Comparison of ENCODE assay signal across 9 cellular contexts in the genomic region with DNA sequence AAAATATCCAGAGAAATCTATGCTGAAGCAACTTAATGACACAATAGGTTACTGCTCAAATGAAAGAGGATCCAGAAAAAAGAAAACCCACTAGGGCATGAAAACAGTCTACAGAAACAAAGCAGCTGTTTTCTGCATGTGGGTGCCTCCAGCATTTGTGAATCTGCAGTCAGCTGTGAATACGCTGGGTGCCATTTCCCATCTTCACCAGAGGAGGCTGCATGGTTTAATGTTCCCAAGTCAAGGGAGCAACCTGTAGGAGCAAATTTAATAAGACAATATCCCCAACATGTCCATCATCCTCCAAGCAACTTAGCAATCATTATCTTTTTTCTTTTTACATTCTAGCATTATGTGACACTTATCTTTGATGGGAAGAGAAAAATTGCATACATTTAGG.
DNase-seq lines count a peak whose midpoint lies in the region; FAIRE-seq and TF ChIP-seq lines count a peak whose summit lies in the region.
"Had no signal": no experiment of that assay in that cellular context is flagged by ENCODE, and none has a peak within 500 bp of the region (broad histone marks: within the 10 kb centered on the region; RNA-seq: fewer than 3 reads in every experiment).

No MANE protein-coding gene starts in this region.

- POLR2A ChIA-PET in activated CD4-positive, alpha-beta memory T cell treated with anti-CD3 and anti-CD28 coated beads, Interleukin-2, amount 10 ng/mL, durations not matched to agents 7 days and 5 days (lab: Charles Lee): no interaction called here

- H3K27me3 Mint-ChIP-seq in CD14-positive monocyte (ENCODE audit: low read depth in 3 of 3): no peaks in the 10 kb centered on the region
- H3K27me3 Mint-ChIP-seq in activated CD4-positive, alpha-beta memory T cell treated with anti-CD3 and anti-CD28 coated beads, Interleukin-2, amount 10 ng/mL, durations not matched to agents 7 days and 5 days: no peaks in the 10 kb centered on the region
- H3K27me3 Mint-ChIP-seq: stimulated activated naive B cell treated with anti-CD40 and anti-IgM and Interleukin-4, amounts not matched to agents 10 μg/mL and 1 μg/mL and 100 μg/mL, for 72 hours had no signal

- H4K20me1 ChIP-seq in OCI-LY3 (ENCODE audit: insufficient read depth, low read length): peaks cover 6% of the 10 kb centered on the region; the same call in 1 of the 2 replicates

- no peak overlapping the region for H3K27ac Mint-ChIP-seq in CD14-positive monocyte
- H3K27ac Mint-ChIP-seq in activated CD4-positive, alpha-beta memory T cell treated with anti-CD3 and anti-CD28 coated beads, Interleukin-2, amount 10 ng/mL, durations not matched to agents 7 days and 5 days: no peak overlapping the region
- H3K27ac Mint-ChIP-seq: stimulated activated naive B cell treated with anti-CD40 and anti-IgM and Interleukin-4, amounts not matched to agents 10 μg/mL and 1 μg/mL and 100 μg/mL, for 72 hours had no signal

- H3K9me3 Mint-ChIP-seq in CD14-positive monocyte: peaks cover 0 to 6% (median 3%) of the 10 kb centered on the region in 7 donors
- no peaks in the 10 kb centered on the region for H3K9me3 Mint-ChIP-seq in activated CD4-positive, alpha-beta memory T cell treated with anti-CD3 and anti-CD28 coated beads, Interleukin-2, amount 10 ng/mL, durations not matched to agents 7 days and 5 days

- H3K79me2 ChIP-seq in OCI-LY3 (ENCODE audit: low read length): no peaks in the 10 kb centered on the region

- H3K4me1 Mint-ChIP-seq in CD14-positive monocyte: no peaks in the 10 kb centered on the region
- no peaks in the 10 kb centered on the region for H3K4me1 Mint-ChIP-seq in activated CD4-positive, alpha-beta memory T cell treated with anti-CD3 and anti-CD28 coated beads, Interleukin-2, amount 10 ng/mL, durations not matched to agents 7 days and 5 days
- H3K4me1 Mint-ChIP-seq: stimulated activated naive B cell treated with anti-CD40 and anti-IgM and Interleukin-4, amounts not matched to agents 10 μg/mL and 1 μg/mL and 100 μg/mL, for 72 hours had no signal

- CTCF ChIA-PET in activated CD4-positive, alpha-beta memory T cell treated with anti-CD3 and anti-CD28 coated beads, Interleukin-2, amount 10 ng/mL, durations not matched to agents 7 days and 5 days (lab: Charles Lee): no interaction called here

- peak; percentile 6 for DNase-seq in glomerular visceral epithelial cell (ENCODE audit: extremely low spot score)
- no peak for DNase-seq in CD14-positive monocyte (ENCODE audit: low spot score)
- DNase-seq in activated CD4-positive, alpha-beta memory T cell treated with anti-CD3 and anti-CD28 coated beads, Interleukin-2, amount 10 ng/mL, durations not matched to agents 7 days and 5 days: no peak
- no peak for DNase-seq in Ammon's horn (ENCODE audit: low spot score)
- DNase-seq in frontal cortex (ENCODE audit: low spot score in 2 of 2): no peak
- DNase-seq: stimulated activated naive B cell treated with anti-CD40 and anti-IgM and Interleukin-4, amounts not matched to agents 10 μg/mL and 1 μg/mL and 100 μg/mL, for 72 hours had no signal

- no peak overlapping the region for H3K4me2 ChIP-seq in OCI-LY3 (ENCODE audit: low read length)

- H3K36me3 ChIP-seq in OCI-LY3 (replicated peaks; ENCODE audit: low read depth, low read length): no peaks in the 10 kb centered on the region

- peaks cover 50% of the 10 kb centered on the region for H3K27me3 ChIP-seq in OCI-LY3 (ENCODE audit: low read depth, low read length)

- no peak overlapping the region for H3K4me3 ChIP-seq in GM12875 (ENCODE audit: low read depth, low read length)
- H3K4me3 ChIP-seq in OCI-LY3 (ENCODE audit: low read length): no peak overlapping the region

- H3K9ac ChIP-seq in OCI-LY3 (ENCODE audit: low read length): no peak overlapping the region

- H3K27ac ChIP-seq in 22Rv1: no peak overlapping the region
- H3K27ac ChIP-seq in OCI-LY3 (ENCODE audit: low read length): no peak overlapping the region

- intact Hi-C loops in CD14-positive monocyte (cut with micrococcal nuclease): no loop called here

- FAIRE-seq in frontal cortex (lab: Jason Lieb, UNC): no peak

- no peaks in the 10 kb centered on the region for H3K36me3 Mint-ChIP-seq in CD14-positive monocyte
- no peaks in the 10 kb centered on the region for H3K36me3 Mint-ChIP-seq in activated CD4-positive, alpha-beta memory T cell treated with anti-CD3 and anti-CD28 coated beads, Interleukin-2, amount 10 ng/mL, durations not matched to agents 7 days and 5 days (ENCODE audit: low read depth)
- H3K36me3 Mint-ChIP-seq: stimulated activated naive B cell treated with anti-CD40 and anti-IgM and Interleukin-4, amounts not matched to agents 10 μg/mL and 1 μg/mL and 100 μg/mL, for 72 hours had no signal

- peaks cover 13% of the 10 kb centered on the region for H3K4me1 ChIP-seq in OCI-LY3 (ENCODE audit: low read length)

- no peak overlapping the region for H3K4me3 Mint-ChIP-seq in CD14-positive monocyte
- no peak overlapping the region for H3K4me3 Mint-ChIP-seq in activated CD4-positive, alpha-beta memory T cell treated with anti-CD3 and anti-CD28 coated beads, Interleukin-2, amount 10 ng/mL, durations not matched to agents 7 days and 5 days
- H3K4me3 Mint-ChIP-seq: stimulated activated naive B cell treated with anti-CD40 and anti-IgM and Interleukin-4, amounts not matched to agents 10 μg/mL and 1 μg/mL and 100 μg/mL, for 72 hours had no signal

- no peaks in the 10 kb centered on the region for H3K9me3 ChIP-seq in OCI-LY3 (ENCODE audit: insufficient read depth, low read length)

- TF ChIP-seq CTCF in 22Rv1 (IDR thresholded peaks at IDR 0.05) (peak; percentile 66), GM12875 (IDR thresholded peaks at IDR 0.05; ENCODE audit: borderline replicate concordance, insufficient read depth, low read depth, low read length) (0 out of 2 replicates have a peak, but pooled peaks have one; percentile 19), OCI-LY3 (IDR thresholded peaks at IDR 0.05; ENCODE audit: low read depth, low read length) (peak; percentile 33; the same call in 1 of the 2 replicates), CD14-positive monocyte (IDR thresholded peaks at IDR 0.05) (no peak)

- no peak overlapping the region for H2AFZ ChIP-seq in OCI-LY3 (ENCODE audit: low read depth, low read length)
